Comparison of ENCODE assay signal across 20 cellular contexts in the genomic region with DNA sequence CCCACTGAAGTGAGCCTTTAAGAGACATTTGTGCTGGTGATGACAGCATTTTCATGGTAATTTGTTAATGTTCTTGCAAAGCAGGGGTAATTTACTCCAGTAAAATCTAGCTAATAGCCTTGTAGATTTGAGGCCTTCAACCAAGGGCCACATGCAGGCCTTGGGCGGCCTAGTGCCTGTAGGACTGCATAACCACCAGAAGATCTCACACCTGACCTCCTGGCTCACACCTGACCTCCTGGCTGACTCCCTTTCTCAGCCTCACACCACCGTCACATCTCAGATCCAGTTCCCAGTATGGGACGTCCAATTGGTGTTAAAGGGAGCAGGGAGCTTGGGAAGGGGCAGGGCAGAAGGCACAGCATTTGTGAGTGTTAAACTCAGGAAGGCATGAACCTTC. TPM values are rescaled to one million over a fixed set of nuclear protein-coding genes. Genes with fewer than 3 reads are reported as not detected.
DNase-seq lines count a peak whose midpoint lies in the region; ATAC-seq and TF ChIP-seq lines count a peak whose summit lies in the region.
"Had no signal": no experiment of that assay in that cellular context is flagged by ENCODE, and none has a peak within 500 bp of the region (broad histone marks: within the 10 kb centered on the region; RNA-seq: fewer than 3 reads in every experiment).

No MANE protein-coding gene starts in this region.

- H3K27ac ChIP-seq in OCI-LY3 (ENCODE audit: low read length) = peak overlapping the region; percentile 96
- H3K27ac ChIP-seq in endodermal cell (ENCODE audit: low read depth, low read length) = no peak overlapping the region
- no peak overlapping the region for H3K27ac ChIP-seq in neuronal stem cell (replicated peaks; ENCODE audit: low read length)
- H3K27ac ChIP-seq: 22Rv1, A549, C4-2B, GM23248 had no signal

- H3K79me2 ChIP-seq in OCI-LY3 (ENCODE audit: low read length) = no peaks in the 10 kb centered on the region

- no peak overlapping the region for H3K4ac ChIP-seq in neuronal stem cell (ENCODE audit: low read length)

- ATAC-seq in HG02852 (IDR thresholded peaks at IDR 0.05; ENCODE audit: unreplicated experiment) = no peak
- ATAC-seq: A549 had no signal

- no peaks in the 10 kb centered on the region for H4K20me1 ChIP-seq in OCI-LY3 (ENCODE audit: insufficient read depth, low read length)

- H2AFZ ChIP-seq in OCI-LY3 (ENCODE audit: low read depth, low read length) (no peak overlapping the region), neuronal stem cell (ENCODE audit: low read length) (no peak overlapping the region)
- H2AFZ ChIP-seq: GM23248 had no signal

- no peaks in the 10 kb centered on the region for H3K79me1 ChIP-seq in neuronal stem cell (ENCODE audit: low read depth, low read length)

- H3K14ac ChIP-seq in neuronal stem cell (ENCODE audit: low read length) = no peak overlapping the region

- H2BK12ac ChIP-seq in neuronal stem cell (ENCODE audit: low read length) = no peak overlapping the region

- H2BK120ac ChIP-seq in neuronal stem cell (ENCODE audit: low read depth, low read length) = no peak overlapping the region

- H3K36me3 Mint-ChIP-seq in endodermal cell (ENCODE audit: low read depth) = no peaks in the 10 kb centered on the region
- H3K36me3 Mint-ChIP-seq in activated naive CD4-positive, alpha-beta T cell treated with anti-CD3 and anti-CD28 coated beads, Interleukin-2, amount 10 ng/mL, durations not matched to agents 7 days and 5 days = peaks cover 2% of the 10 kb centered on the region
- H3K36me3 Mint-ChIP-seq in activated T-helper 2 cell treated with anti-CD3 and anti-CD28 coated beads, Interferon-gamma antibody, Interleukin-2, Interleukin-4, amounts not matched to agents 10 μg/mL and 5 μg/mL and 100 μg/mL, durations not matched to agents 14 hours and 24 hours and 36 hours (ENCODE audit: low read depth) = no peaks in the 10 kb centered on the region
- H3K36me3 Mint-ChIP-seq: CD4-positive, alpha-beta memory T cell had no signal

- H3K9ac ChIP-seq in OCI-LY3 (ENCODE audit: low read length) (peak overlapping the region; percentile 61), endodermal cell (ENCODE audit: extremely low read depth, low read length, poor library complexity, severe bottlenecking) (no peak overlapping the region), neuronal stem cell (ENCODE audit: low read depth, low read length, poor library complexity) (no peak overlapping the region)
- H3K9ac ChIP-seq: GM23248 had no signal

- peaks cover 11% of the 10 kb centered on the region for H3K9me3 Mint-ChIP-seq in endodermal cell
- no peaks in the 10 kb centered on the region for H3K9me3 Mint-ChIP-seq in activated naive CD4-positive, alpha-beta T cell treated with anti-CD3 and anti-CD28 coated beads, Interleukin-2, amount 10 ng/mL, durations not matched to agents 7 days and 5 days
- H3K9me3 Mint-ChIP-seq in activated T-helper 2 cell treated with anti-CD3 and anti-CD28 coated beads, Interferon-gamma antibody, Interleukin-2, Interleukin-4, amounts not matched to agents 10 μg/mL and 5 μg/mL and 100 μg/mL, durations not matched to agents 14 hours and 24 hours and 36 hours = peaks cover 4% of the 10 kb centered on the region

- CTCF ChIA-PET in activated naive CD4-positive, alpha-beta T cell treated with anti-CD3 and anti-CD28 coated beads, Interleukin-2, amount 10 ng/mL, durations not matched to agents 7 days and 5 days (lab: Charles Lee) = no interaction called here

- H3K36me3 ChIP-seq in OCI-LY3 (replicated peaks; ENCODE audit: low read depth, low read length) (peaks cover 17% of the 10 kb centered on the region), endodermal cell (ENCODE audit: control insufficient read depth, insufficient read depth, low read length) (no peaks in the 10 kb centered on the region), neuronal stem cell (replicated peaks in 1 of 2; ENCODE audit: control insufficient read depth in 2 of 2, insufficient read depth in 2 of 2, low read length in 2 of 2) (no peaks in the 10 kb centered on the region)

- peak overlapping the region; percentile 38 for H3K18ac ChIP-seq in neuronal stem cell (ENCODE audit: low read length)

- peaks cover 4% of the 10 kb centered on the region for H3K9me3 ChIP-seq in OCI-LY3 (ENCODE audit: insufficient read depth, low read length)
- H3K9me3 ChIP-seq in endodermal cell (ENCODE audit: control insufficient read depth, low read length) = no peaks in the 10 kb centered on the region
- H3K9me3 ChIP-seq in neuronal stem cell (replicated peaks in 1 of 2; ENCODE audit: control insufficient read depth in 2 of 2, insufficient read depth in 1 of 2, low read depth in 1 of 2, low read length in 2 of 2) = no peaks in the 10 kb centered on the region
- H3K9me3 ChIP-seq: A549 had no signal

- H3K4me1 ChIP-seq in OCI-LY3 (ENCODE audit: low read length) = peaks cover 68% of the 10 kb centered on the region
- no peaks in the 10 kb centered on the region for H3K4me1 ChIP-seq in endodermal cell (ENCODE audit: control insufficient read depth, insufficient read depth, low read length)
- H3K4me1 ChIP-seq in neuronal stem cell (ENCODE audit: control insufficient read depth in 2 of 2, insufficient read depth in 1 of 2, low read depth in 1 of 2, low read length in 2 of 2) = no peaks in the 10 kb centered on the region
- H3K4me1 ChIP-seq: A549 had no signal

- no peak overlapping the region for H2BK15ac ChIP-seq in neuronal stem cell (ENCODE audit: low read length)

- H2AK5ac ChIP-seq in neuronal stem cell (ENCODE audit: low read depth, low read length) = no peak overlapping the region

- H3K4me3 ChIP-seq in OCI-LY3 (ENCODE audit: low read length) (no peak overlapping the region), endodermal cell (ENCODE audit: low read length) (no peak overlapping the region), neuronal stem cell (ENCODE audit: low read length in 2 of 2) (no peak overlapping the region)
- H3K4me3 ChIP-seq: A549, GM23248 had no signal

- no peak overlapping the region for H4K91ac ChIP-seq in neuronal stem cell (ENCODE audit: low read depth, low read length, poor library complexity)

- WGBS in endodermal cell (ENCODE audit: insufficient coverage in 1 of 2, insufficient read length in 1 of 2), 2 experiments = 72 to 86% methylated on average over 1 to 3 of the region's 3 CpGs
- no CpG with 5 or more reads among the region's 3 CpGs for WGBS in neuronal stem cell (ENCODE audit: extremely low coverage in 2 of 2, insufficient read length in 2 of 2, insufficient replicate concordance in 1 of 2), 2 donors

- no peak for TF ChIP-seq CTCF in OCI-LY3 (IDR thresholded peaks at IDR 0.05; ENCODE audit: low read depth, low read length)
- no peak for TF ChIP-seq CTCF in endodermal cell (conservative IDR thresholded peaks at IDR 0.05)

- no peak overlapping the region for H2BK5ac ChIP-seq in neuronal stem cell (ENCODE audit: low read length)

- H3K27me3 Mint-ChIP-seq in endodermal cell (ENCODE audit: insufficient read depth) = peaks cover 2% of the 10 kb centered on the region
- no peaks in the 10 kb centered on the region for H3K27me3 Mint-ChIP-seq in activated naive CD4-positive, alpha-beta T cell treated with anti-CD3 and anti-CD28 coated beads, Interleukin-2, amount 10 ng/mL, durations not matched to agents 7 days and 5 days
- H3K27me3 Mint-ChIP-seq in activated T-helper 2 cell treated with anti-CD3 and anti-CD28 coated beads, Interferon-gamma antibody, Interleukin-2, Interleukin-4, amounts not matched to agents 10 μg/mL and 5 μg/mL and 100 μg/mL, durations not matched to agents 14 hours and 24 hours and 36 hours (ENCODE audit: low read depth) = peaks cover 4% of the 10 kb centered on the region

- no peaks in the 10 kb centered on the region for H3K4me1 Mint-ChIP-seq in endodermal cell
- H3K4me1 Mint-ChIP-seq in activated naive CD4-positive, alpha-beta T cell treated with anti-CD3 and anti-CD28 coated beads, Interleukin-2, amount 10 ng/mL, durations not matched to agents 7 days and 5 days = no peaks in the 10 kb centered on the region
- peaks cover 9% of the 10 kb centered on the region for H3K4me1 Mint-ChIP-seq in activated T-helper 2 cell treated with anti-CD3 and anti-CD28 coated beads, Interferon-gamma antibody, Interleukin-2, Interleukin-4, amounts not matched to agents 10 μg/mL and 5 μg/mL and 100 μg/mL, durations not matched to agents 14 hours and 24 hours and 36 hours (ENCODE audit: low read depth)

- DNase-seq in ELF-1 (ENCODE audit: low read depth, low spot score) (peak; percentile 15), endodermal cell (peak; percentile 82), neuronal stem cell (ENCODE audit: low spot score) (no peak)
- DNase-seq in activated naive CD4-positive, alpha-beta T cell treated with anti-CD3 and anti-CD28 coated beads, Interleukin-2, amount 10 ng/mL, durations not matched to agents 7 days and 5 days = no peak
- no peak for DNase-seq in activated T-helper 2 cell treated with anti-CD3 and anti-CD28 coated beads, Interferon-gamma antibody, Interleukin-2, Interleukin-4, amounts not matched to agents 10 μg/mL and 5 μg/mL and 100 μg/mL, durations not matched to agents 14 hours and 24 hours and 36 hours (ENCODE audit: low spot score)
- DNase-seq: AML-193; CD4-positive, alpha-beta memory T cell; DMS153; DMS79; GF-D8; GM23248; H7 had no signal

- H3K4me3 Mint-ChIP-seq in endodermal cell = no peak overlapping the region
- no peak overlapping the region for H3K4me3 Mint-ChIP-seq in activated naive CD4-positive, alpha-beta T cell treated with anti-CD3 and anti-CD28 coated beads, Interleukin-2, amount 10 ng/mL, durations not matched to agents 7 days and 5 days
- no peak overlapping the region for H3K4me3 Mint-ChIP-seq in activated T-helper 2 cell treated with anti-CD3 and anti-CD28 coated beads, Interferon-gamma antibody, Interleukin-2, Interleukin-4, amounts not matched to agents 10 μg/mL and 5 μg/mL and 100 μg/mL, durations not matched to agents 14 hours and 24 hours and 36 hours (ENCODE audit: low read depth)
- H3K4me3 Mint-ChIP-seq: CD4-positive, alpha-beta memory T cell had no signal

- no peak overlapping the region for H3K23ac ChIP-seq in neuronal stem cell (ENCODE audit: low read depth, low read length, poor library complexity)

- H3K4me2 ChIP-seq in OCI-LY3 (ENCODE audit: low read length) (peak overlapping the region; percentile 51; the same call in 1 of the 2 replicates), neuronal stem cell (ENCODE audit: insufficient read depth, low read length, poor library complexity, severe bottlenecking) (no peak overlapping the region)
- H3K4me2 ChIP-seq: A549 had no signal

- no peak overlapping the region for H4K8ac ChIP-seq in neuronal stem cell (ENCODE audit: low read depth, low read length)

- H3K27ac Mint-ChIP-seq in endodermal cell = peak overlapping the region; percentile 20
- no peak overlapping the region for H3K27ac Mint-ChIP-seq in activated naive CD4-positive, alpha-beta T cell treated with anti-CD3 and anti-CD28 coated beads, Interleukin-2, amount 10 ng/mL, durations not matched to agents 7 days and 5 days
- H3K27ac Mint-ChIP-seq in activated T-helper 2 cell treated with anti-CD3 and anti-CD28 coated beads, Interferon-gamma antibody, Interleukin-2, Interleukin-4, amounts not matched to agents 10 μg/mL and 5 μg/mL and 100 μg/mL, durations not matched to agents 14 hours and 24 hours and 36 hours = no peak overlapping the region
- H3K27ac Mint-ChIP-seq: CD4-positive, alpha-beta memory T cell had no signal

- H3K27me3 ChIP-seq in OCI-LY3 (ENCODE audit: low read depth, low read length) (no peaks in the 10 kb centered on the region), endodermal cell (ENCODE audit: control insufficient read depth, insufficient read depth, low read length, poor library complexity, severe bottlenecking) (no peaks in the 10 kb centered on the region), neuronal stem cell (ENCODE audit: control insufficient read depth in 3 of 3, insufficient read depth in 3 of 3, low read depth in 1 of 3, low read length in 3 of 3) (no peaks in the 10 kb centered on the region)

- intact Hi-C loops in activated T-helper 2 cell treated with anti-CD3 and anti-CD28 coated beads, Interferon-gamma antibody, Interleukin-2, Interleukin-4, amounts not matched to agents 10 μg/mL and 5 μg/mL and 100 μg/mL, durations not matched to agents 14 hours and 24 hours and 36 hours (cut with micrococcal nuclease) = no loop called here

RNA-seq across cellular contexts. Expression of gene C12orf42, which starts 26.9 kb away (rescaled TPM):
- total RNA-seq in endodermal cell = not detected
- polyA plus RNA-seq in endodermal cell (2013, experiment 1 of 2) = not detected
- 0.29 TPM for polyA plus RNA-seq in endodermal cell (2013, experiment 2 of 2)
- polyA plus RNA-seq in neuronal stem cell (2013, experiment 1 of 2) = 0.15 TPM
- 0.07 TPM for polyA plus RNA-seq in neuronal stem cell (2013, experiment 2 of 2)
- not detected in 2 replicates for total RNA-seq in activated T-helper 2 cell treated with anti-CD3 and anti-CD28 coated beads, Interferon-gamma antibody, Interleukin-2, Interleukin-4, amounts not matched to agents 10 μg/mL and 5 μg/mL and 100 μg/mL, durations not matched to agents 14 hours and 24 hours and 36 hours
- total RNA-seq: Daoy, GM23248, H7, HT-29 had no signal
- polyA plus RNA-seq: A549, BJ, GM23248 had no signal

Comparison
In these comparisons a context has a peak if more than half of its experiments do, and no peak if none do; other contexts are left out.
1. DNase-seq: peak in ELF-1 (single experiment) and endodermal cell (single experiment); none in neuronal stem cell (single experiment), activated naive CD4-positive, alpha-beta T cell treated with anti-CD3 and anti-CD28 coated beads, Interleukin-2, amount 10 ng/mL, durations not matched to agents 7 days and 5 days (single experiment) and activated T-helper 2 cell treated with anti-CD3 and anti-CD28 coated beads, Interferon-gamma antibody, Interleukin-2, Interleukin-4, amounts not matched to agents 10 μg/mL and 5 μg/mL and 100 μg/mL, durations not matched to agents 14 hours and 24 hours and 36 hours (single experiment).